Comparison of ENCODE assay signal across 32 cellular contexts in the genomic region with DNA sequence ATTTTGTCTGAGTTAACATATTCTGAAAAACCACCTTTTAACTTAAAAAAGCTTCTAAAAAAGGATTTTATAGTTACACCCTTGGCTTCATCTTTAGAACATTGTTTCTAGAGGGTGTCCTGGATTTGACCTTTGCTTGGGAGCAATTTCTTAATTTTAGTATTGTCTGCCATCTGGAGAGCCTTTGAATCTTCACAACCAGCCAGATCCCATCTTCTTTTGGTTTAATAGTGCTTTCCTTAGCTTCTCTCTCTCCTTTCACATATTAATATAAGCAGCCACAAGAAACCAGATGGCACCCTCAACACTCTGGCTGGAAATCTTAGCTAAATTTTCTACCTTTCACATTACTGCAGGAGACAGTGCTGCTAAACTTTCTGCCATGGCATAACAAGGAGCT.
"Had no signal": no experiment of that assay in that cellular context is flagged by ENCODE, and none has a peak within 500 bp of the region (broad histone marks: within the 10 kb centered on the region; RNA-seq: fewer than 3 reads in every experiment).

No MANE protein-coding gene starts in this region.

- H3K36me3 ChIP-seq: brain microvascular endothelial cell had no signal

- ATAC-seq: activated CD8-positive, alpha-beta memory T cell treated with anti-CD3 and anti-CD28 coated beads, Interleukin-2, amount 10 ng/mL, durations not matched to agents 7 days and 5 days; Panc1; Right ventricle myocardium inferior had no signal

- DNase-seq: activated CD4-positive, alpha-beta memory T cell treated with anti-CD3 and anti-CD28 coated beads, Interleukin-2, amount 10 ng/mL, durations not matched to agents 7 days and 5 days; activated CD4-positive, alpha-beta T cell treated with anti-CD3 and anti-CD28 coated beads for 1 hour; activated CD4-positive, alpha-beta T cell treated with anti-CD3 and anti-CD28 coated beads for 48 hours; activated CD4-positive, CD25-positive, alpha-beta regulatory T cell; activated CD8-positive, alpha-beta memory T cell treated with anti-CD3 and anti-CD28 coated beads for 24 hours; activated CD8-positive, alpha-beta memory T cell treated with anti-CD3 and anti-CD28 coated beads, Interleukin-2, amount 10 ng/mL, durations not matched to agents 7 days and 5 days; activated CD8-positive, alpha-beta memory T cell treated with anti-CD3 and anti-CD28 coated beads, Interleukin-2, amount 50 U/mL, for 48 hours; activated effector memory CD4-positive, alpha-beta T cell treated with Interleukin-2 at 50 U/mL for 16 hours; activated naive CD4-positive, alpha-beta T cell treated with anti-CD3 and anti-CD28 coated beads, Interleukin-2, amount 10 ng/mL, durations not matched to agents 7 days and 5 days; activated naive CD8-positive, alpha-beta T cell treated with anti-CD3 and anti-CD28 coated beads for 36 hours; activated T-cell treated with anti-CD3 and anti-CD28 coated beads, Interleukin-2, amount 50 U/mL, for 48 hours; amniotic stem cell; aorta; central memory CD4-positive, alpha-beta T cell; KG1; MM.1S; NCI-H1092; NCI-H1436 treated with DMSO at 0.1 percent for 48 hours; NCI-H187; NCI-H2029 treated with DMSO at 0.1 percent for 48 hours; NCI-H2107; NCI-H446 treated with DMSO at 0.1 percent for 48 hours; NCI-H69; RPMI8226; SIG-M5; SW 1271; T-helper 2 cell; T-helper 9 cell had no signal

- H3K27me3 ChIP-seq: brain microvascular endothelial cell had no signal

- H3K27ac ChIP-seq: VCaP had no signal
